ENCODE assay signal across 26 cellular contexts in genomic region chr3:161337311-161337710, GRCh38. TPM values are rescaled to one million over a fixed set of nuclear protein-coding genes. Genes with fewer than 3 reads are reported as not detected.
DNase-seq lines count a peak whose midpoint lies in the region; ATAC-seq lines count a peak whose summit lies in the region.
"Had no signal": no experiment of that assay in that cellular context is flagged by ENCODE, and none has a peak within 500 bp of the region (broad histone marks: within the 10 kb centered on the region; RNA-seq: fewer than 3 reads in every experiment).

No MANE protein-coding gene starts in this region.

- ATAC-seq in GM18868 (IDR thresholded peaks at IDR 0.05; ENCODE audit: unreplicated experiment) (peak; percentile 40), HG02588 (IDR thresholded peaks at IDR 0.05; ENCODE audit: unreplicated experiment) (peak; percentile 48), HG03060 (IDR thresholded peaks at IDR 0.05; ENCODE audit: low read depth, unreplicated experiment) (peak; percentile 55)
- ATAC-seq in stimulated activated naive B cell treated with anti-CD40 and anti-IgM and Interleukin-4, amounts not matched to agents 10 μg/mL and 1 μg/mL and 100 μg/mL, for 72 hours (replicated peaks) = peak; percentile 19 to 47
- ATAC-seq: T-cell had no signal

- no peaks in the 10 kb centered on the region for H3K27me3 ChIP-seq in Karpas-422 (ENCODE audit: low read length)
- H3K27me3 ChIP-seq: BLaER1 treated with 17β-estradiol and CSF1 and Interleukin-3, amounts not matched to agents 10 nM and 100 nM; SJCRH30 had no signal

- H3K4me1 ChIP-seq in Karpas-422 (ENCODE audit: low read length) = no peaks in the 10 kb centered on the region
- H3K4me1 ChIP-seq: Caco-2 had no signal

- H3K9me3 Mint-ChIP-seq in stimulated activated naive B cell treated with anti-CD40 and anti-IgM and Interleukin-4, amounts not matched to agents 10 μg/mL and 1 μg/mL and 100 μg/mL, for 72 hours = no peaks in the 10 kb centered on the region
- H3K9me3 Mint-ChIP-seq: IgD-negative memory B cell; T-cell; T-helper 2 cell treated with Interferon-gamma antibody and Interleukin-4, amounts not matched to agents 5 μg/mL and 100 μg/mL, for 36 hours had no signal

- H3K9me2 ChIP-seq in Karpas-422 (replicated peaks; ENCODE audit: insufficient read depth, low read length) = no peaks in the 10 kb centered on the region

- no peaks in the 10 kb centered on the region for H3K36me3 ChIP-seq in Karpas-422 (ENCODE audit: insufficient read depth, low read length)
- H3K36me3 ChIP-seq: BLaER1 treated with 17β-estradiol and CSF1 and Interleukin-3, amounts not matched to agents 10 nM and 100 nM; SJCRH30 had no signal

- no peaks in the 10 kb centered on the region for H4K20me1 ChIP-seq in Karpas-422 (ENCODE audit: insufficient read depth, low read depth, low read length)
- H4K20me1 ChIP-seq: BLaER1 treated with 17β-estradiol and CSF1 and Interleukin-3, amounts not matched to agents 10 nM and 100 nM had no signal

- H3K79me2 ChIP-seq in Karpas-422 (ENCODE audit: low read length) = no peaks in the 10 kb centered on the region

- no peak overlapping the region for H3K9ac ChIP-seq in Karpas-422 (ENCODE audit: low read length)
- H3K9ac ChIP-seq: BLaER1 treated with 17β-estradiol and CSF1 and Interleukin-3, amounts not matched to agents 10 nM and 100 nM had no signal

- no peak for DNase-seq in stimulated activated naive B cell treated with anti-CD40 and anti-IgM and Interleukin-4, amounts not matched to agents 10 μg/mL and 1 μg/mL and 100 μg/mL, for 72 hours
- DNase-seq in A172 (ENCODE audit: low spot score) (no peak), Karpas-422 (no peak), iPS-NIHi7 (ENCODE audit: extremely low spot score) (no peak)
- DNase-seq: Caco-2; CD4-positive, alpha-beta memory T cell; DMS 273 treated with DMSO at 0.1 percent for 48 hours; DMS79 treated with DMSO at 0.1 percent for 48 hours; Kasumi-1; NCI-H1048; NCI-H1436; NCI-H1930; NCI-H226; NCI-H510A treated with DMSO at 0.1 percent for 48 hours; NCI-H82; OCI-M1; SJCRH30; T-cell had no signal

- H2AFZ ChIP-seq in Karpas-422 (ENCODE audit: low read length) = no peak overlapping the region

- H3K27ac Mint-ChIP-seq in stimulated activated naive B cell treated with anti-CD40 and anti-IgM and Interleukin-4, amounts not matched to agents 10 μg/mL and 1 μg/mL and 100 μg/mL, for 72 hours = no peak overlapping the region
- H3K27ac Mint-ChIP-seq: CD4-positive, alpha-beta memory T cell; T-cell; T-helper 2 cell treated with Interferon-gamma antibody and Interleukin-4, amounts not matched to agents 5 μg/mL and 100 μg/mL, for 36 hours had no signal

- H3K4me2 ChIP-seq in Karpas-422 (ENCODE audit: low read depth, low read length, poor library complexity, severe bottlenecking) = no peak overlapping the region
- H3K4me2 ChIP-seq: BLaER1 treated with 17β-estradiol and CSF1 and Interleukin-3, amounts not matched to agents 10 nM and 100 nM had no signal

- no peak overlapping the region for H3K27ac ChIP-seq in Karpas-422 (ENCODE audit: low read length)
- H3K27ac ChIP-seq: BLaER1 treated with 17β-estradiol and CSF1 and Interleukin-3, amounts not matched to agents 10 nM and 100 nM; SJCRH30 had no signal

- H3K4me3 Mint-ChIP-seq in stimulated activated naive B cell treated with anti-CD40 and anti-IgM and Interleukin-4, amounts not matched to agents 10 μg/mL and 1 μg/mL and 100 μg/mL, for 72 hours = no peak overlapping the region
- H3K4me3 Mint-ChIP-seq: CD4-positive, alpha-beta memory T cell; IgD-negative memory B cell; T-cell; T-helper 2 cell treated with Interferon-gamma antibody and Interleukin-4, amounts not matched to agents 5 μg/mL and 100 μg/mL, for 36 hours had no signal

- H3K9me3 ChIP-seq in Karpas-422 (ENCODE audit: low read length) = no peaks in the 10 kb centered on the region
- H3K9me3 ChIP-seq: BLaER1 treated with 17β-estradiol and CSF1 and Interleukin-3, amounts not matched to agents 10 nM and 100 nM; Caco-2; SJCRH30 had no signal

- no peaks in the 10 kb centered on the region for H3K36me3 Mint-ChIP-seq in stimulated activated naive B cell treated with anti-CD40 and anti-IgM and Interleukin-4, amounts not matched to agents 10 μg/mL and 1 μg/mL and 100 μg/mL, for 72 hours
- H3K36me3 Mint-ChIP-seq: CD4-positive, alpha-beta memory T cell; IgD-negative memory B cell; T-cell had no signal

- peaks cover 18 to 24% of the 10 kb centered on the region in 2 donors for H3K27me3 Mint-ChIP-seq in stimulated activated naive B cell treated with anti-CD40 and anti-IgM and Interleukin-4, amounts not matched to agents 10 μg/mL and 1 μg/mL and 100 μg/mL, for 72 hours

- peaks cover 3 to 6% of the 10 kb centered on the region in 2 donors for H3K4me1 Mint-ChIP-seq in stimulated activated naive B cell treated with anti-CD40 and anti-IgM and Interleukin-4, amounts not matched to agents 10 μg/mL and 1 μg/mL and 100 μg/mL, for 72 hours
- H3K4me1 Mint-ChIP-seq: IgD-negative memory B cell had no signal

- no peak overlapping the region for H3K4me3 ChIP-seq in Karpas-422 (ENCODE audit: low read length)
- H3K4me3 ChIP-seq: BLaER1 treated with 17β-estradiol and CSF1 and Interleukin-3, amounts not matched to agents 10 nM and 100 nM; SJCRH30 had no signal

RNA-seq across cellular contexts. Expression of gene SPTSSB, which starts 34.0 kb away (rescaled TPM):
- total RNA-seq in A172 (2014; rRNA removed; shearing (Covaris generic)) = not detected in 2 replicates
- total RNA-seq in Karpas-422 (2014; rRNA removed; shearing (Covaris generic); ENCODE audit: low replicate concordance) = not detected in 2 replicates
- total RNA-seq: CD4-positive, alpha-beta memory T cell; H4; MCF 10A had no signal
